24 cellular contexts compared by ENCODE assay signal in the genomic region with DNA sequence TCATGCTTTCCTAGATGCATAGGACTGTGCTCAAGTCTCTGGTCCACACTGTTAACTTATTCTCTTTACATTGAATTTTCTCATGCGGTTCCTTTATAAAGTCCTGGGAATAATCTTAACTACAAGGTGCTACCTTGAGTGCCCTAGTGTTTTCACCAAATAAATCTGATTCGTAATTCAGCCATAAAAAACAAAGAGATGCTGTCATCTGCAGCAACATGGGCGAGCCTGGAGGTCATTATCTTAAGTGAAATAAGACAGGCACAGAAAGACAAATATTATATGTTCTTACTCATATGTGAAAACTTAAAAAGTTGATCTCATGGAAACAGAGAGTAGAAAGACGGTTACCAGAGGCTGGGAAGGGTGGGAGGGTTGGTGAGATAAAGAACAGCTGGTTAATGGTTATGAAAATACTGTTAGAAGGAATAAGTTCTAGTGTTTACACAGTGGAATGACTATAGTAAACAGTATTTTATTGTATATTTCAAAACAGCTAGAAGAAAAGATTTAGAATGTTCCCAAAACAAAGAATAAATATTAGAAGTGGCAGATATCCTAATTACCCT. TPM values are rescaled to one million over a fixed set of nuclear protein-coding genes. Genes with fewer than 3 reads are reported as not detected.
DNase-seq lines count a peak whose midpoint lies in the region; ATAC-seq, FAIRE-seq and TF ChIP-seq lines count a peak whose summit lies in the region.
"Had no signal": no experiment of that assay in that cellular context is flagged by ENCODE, and none has a peak within 500 bp of the region (broad histone marks: within the 10 kb centered on the region; RNA-seq: fewer than 3 reads in every experiment).

No MANE protein-coding gene starts in this region.

- H2AFZ ChIP-seq in IMR-90 (replicated peaks; ENCODE audit: low read length, poor library complexity) (no peak overlapping the region), Karpas-422 (ENCODE audit: low read length) (no peak overlapping the region)
- H2AFZ ChIP-seq: PC-9 had no signal

- no peak overlapping the region for H4K5ac ChIP-seq in IMR-90 (ENCODE audit: low read depth, low read length)

- H2BK5ac ChIP-seq in IMR-90 (ENCODE audit: low read depth, low read length, poor library complexity, severe bottlenecking): peak overlapping the region; percentile 5

- H3K9me1 ChIP-seq in IMR-90 (ENCODE audit: insufficient read depth, low read length): no peaks in the 10 kb centered on the region

- ATAC-seq in A549 (no peak), IMR-90 (ENCODE audit: low read depth) (peak; percentile 97), mucosa of descending colon (peak; percentile 95), HG02759 (IDR thresholded peaks at IDR 0.05; ENCODE audit: unreplicated experiment) (no peak)
- ATAC-seq: HCT116, HepG2, K562, Right ventricle myocardium inferior, SK-N-SH treated with all-trans-retinoic acid at 6 μM for 48 hours had no signal

- H3K14ac ChIP-seq in IMR-90 (replicated peaks; ENCODE audit: low read depth, low read length): no peak overlapping the region

- TF ChIP-seq RAD21 in A549 (conservative IDR thresholded peaks at IDR 0.05 in 1 of 2, IDR thresholded peaks at IDR 0.05 in 1 of 2) (no peak), IMR-90 (IDR thresholded peaks at IDR 0.05; ENCODE audit: low read length) (no peak)

- intact Hi-C loops in IMR-90 (cut with micrococcal nuclease) (no loop called here), mucosa of descending colon (cut with DNase I, micrococcal nuclease) (no loop called here)

- H2BK20ac ChIP-seq in IMR-90 (ENCODE audit: low read depth, low read length): no peak overlapping the region

- H3K9me2 ChIP-seq in Karpas-422 (replicated peaks; ENCODE audit: insufficient read depth, low read length): no peaks in the 10 kb centered on the region

- no peak overlapping the region for H3K27ac ChIP-seq in A549
- peak overlapping the region; percentile 9; the same call in 1 of the 2 replicates for H3K27ac ChIP-seq in IMR-90 (ENCODE audit: insufficient read depth, low read length)
- no peak overlapping the region for H3K27ac ChIP-seq in Karpas-422 (ENCODE audit: low read length)
- H3K27ac ChIP-seq: PC-9, SJCRH30 had no signal

- H3K9me3 ChIP-seq in A549 (no peaks in the 10 kb centered on the region), IMR-90 (ENCODE audit: control insufficient read depth, insufficient read depth, low read length) (no peaks in the 10 kb centered on the region), mucosa of descending colon (no peaks in the 10 kb centered on the region), Karpas-422 (ENCODE audit: low read length) (no peaks in the 10 kb centered on the region)
- H3K9me3 ChIP-seq: BE2C, MG63, SJCRH30 had no signal

- no peak overlapping the region for H4K8ac ChIP-seq in IMR-90 (ENCODE audit: low read depth in 2 of 2, low read length in 2 of 2)

- FAIRE-seq in A549 (lab: Jason Lieb, UNC): no peak
- FAIRE-seq: HepG2, K562 had no signal

- in situ Hi-C loops in IMR-90 (cut with MboI; ENCODE audit: low sequenced_read_pairs): no loop called here

- no peak overlapping the region for H2AK5ac ChIP-seq in IMR-90 (ENCODE audit: low read depth, low read length)

- no TSS peak for BruUV-seq in IMR-90 (replicated peaks; lab: Mats Ljungman, UMichigan)

- TF ChIP-seq CTCF in A549 (IDR thresholded peaks at IDR 0.05) (no peak), IMR-90 (conservative IDR thresholded peaks at IDR 0.05; ENCODE audit: low read depth, low read length) (no peak), fibroblast of pulmonary artery (IDR thresholded peaks at IDR 0.05; ENCODE audit: low read length, missing control alignments) (no peak), mucosa of descending colon (IDR thresholded peaks at IDR 0.05) (no peak)

- H3K27me3 ChIP-seq in IMR-90 (ENCODE audit: control insufficient read depth, insufficient read depth, low read length) (no peaks in the 10 kb centered on the region), Karpas-422 (ENCODE audit: low read length) (no peaks in the 10 kb centered on the region)
- H3K27me3 ChIP-seq: BE2C, MG63, SJCRH30 had no signal

- TF ChIP-seq POLR2A in A549 (IDR thresholded peaks at IDR 0.05; ENCODE audit: low read length) (no peak), IMR-90 (IDR thresholded peaks at IDR 0.05; ENCODE audit: low read depth, low read length) (no peak)

- dilution Hi-C loops in IMR-90 (cut with HindIII; ENCODE audit: low sequenced_read_pairs, unreplicated experiment): no loop called here

- no peak for TF ChIP-seq EP300 in A549 (IDR thresholded peaks at IDR 0.05)

- DNase-seq in A549 (ENCODE audit: low read depth in 1 of 2, low spot score in 1 of 2) (peak in 1 of 2 experiments; percentile 11), IMR-90 (peak; percentile 77), fibroblast of pulmonary artery (ENCODE audit: low read depth) (peak; percentile 3), mucosa of descending colon (no peak), Karpas-422 (no peak), middle frontal gyrus (ENCODE audit: extremely low spot score, low spot score) (no peak)
- DNase-seq: BE2C; CD8-positive, alpha-beta memory T cell; MG63; NCI-H1105 treated with DMSO at 0.1 percent for 48 hours; NCI-H146; NCI-H2029; NCI-H446 treated with DMSO at 0.1 percent for 48 hours; NCI-H526; NCI-H82; NK-92 treated with Interleukin-12 subunit alpha and Interleukin-12 subunit beta, amount 100 ng/mL, for 24 hours; SJCRH30 had no signal

- H3K23ac ChIP-seq in IMR-90 (ENCODE audit: low read depth, low read length): no peak overlapping the region

- H3K79me1 ChIP-seq in IMR-90 (ENCODE audit: low read depth in 1 of 2, low read length in 2 of 2): peaks cover 6 to 8% of the 10 kb centered on the region in 2 experiments; a peak in 3 of 4 replicates

- H3K4me1 ChIP-seq in A549 (peaks cover 12% of the 10 kb centered on the region), IMR-90 (ENCODE audit: control insufficient read depth, insufficient read depth, low read length) (0 out of 2 replicates have a peak, but pooled peaks cover 3% of the 10 kb centered on the region), mucosa of descending colon (ENCODE audit: low read depth) (peaks cover 16% of the 10 kb centered on the region), Karpas-422 (ENCODE audit: low read length) (no peaks in the 10 kb centered on the region)
- H3K4me1 ChIP-seq: BE2C, SJCRH30 had no signal

- H4K20me1 ChIP-seq in IMR-90 (ENCODE audit: insufficient read depth, low read length) (no peaks in the 10 kb centered on the region), Karpas-422 (ENCODE audit: insufficient read depth, low read depth, low read length) (no peaks in the 10 kb centered on the region)

- H2BK120ac ChIP-seq in IMR-90 (ENCODE audit: low read depth, low read length): no peak overlapping the region

- H2AK9ac ChIP-seq in IMR-90 (replicated peaks; ENCODE audit: low read depth, low read length, poor library complexity): no peak overlapping the region

- H3K18ac ChIP-seq in IMR-90 (ENCODE audit: low read depth, low read length): peak overlapping the region; percentile 70

- peaks cover 45% of the 10 kb centered on the region for H3K79me2 ChIP-seq in Karpas-422 (ENCODE audit: low read length)

- H4K91ac ChIP-seq in IMR-90 (ENCODE audit: insufficient read depth, low read depth, low read length): no peak overlapping the region

- H2BK15ac ChIP-seq in IMR-90 (ENCODE audit: low read depth, low read length): no peak overlapping the region

- no peak overlapping the region for H3K56ac ChIP-seq in IMR-90 (ENCODE audit: extremely low read depth, insufficient read depth, low read length)

- CTCF ChIA-PET in A549 (lab: Yijun Ruan, JAX) (no interaction called here), IMR-90 (lab: Yijun Ruan, JAX) (no interaction called here)

- no peak overlapping the region for H3K4me3 ChIP-seq in A549
- H3K4me3 ChIP-seq in IMR-90 (ENCODE audit: insufficient read depth, low read depth, low read length): no peak overlapping the region
- no peak overlapping the region for H3K4me3 ChIP-seq in fibroblast of pulmonary artery (replicated peaks; ENCODE audit: low read depth, low read length)
- no peak overlapping the region for H3K4me3 ChIP-seq in mucosa of descending colon
- no peak overlapping the region for H3K4me3 ChIP-seq in Karpas-422 (ENCODE audit: low read length)
- H3K4me3 ChIP-seq: K562, MG63, PC-9, SJCRH30 had no signal

- H3K4ac ChIP-seq in IMR-90 (ENCODE audit: low read depth, low read length): no peak overlapping the region

- H3K9ac ChIP-seq in IMR-90 (ENCODE audit: low read depth, low read length): no peak overlapping the region
- no peak overlapping the region for H3K9ac ChIP-seq in Karpas-422 (ENCODE audit: low read length)

- H3K4me2 ChIP-seq in A549 (peak overlapping the region; percentile 29; the same call in 1 of the 3 replicates), IMR-90 (ENCODE audit: low read depth, low read length) (no peak overlapping the region), Karpas-422 (ENCODE audit: low read depth, low read length, poor library complexity, severe bottlenecking) (no peak overlapping the region)
- H3K4me2 ChIP-seq: PC-9 had no signal

- POLR2A ChIA-PET in A549 (lab: Yijun Ruan, JAX) (interaction anchor here (1.3 kb wide), 1 partner anchor 67 kb away, joined by 3 read pairs; the partner anchor contains the start of gene FKBP9), IMR-90 (lab: Charles Lee; ENCODE audit: unreplicated experiment) (interaction anchor here (0.5 kb wide), 1 partner anchor 74 kb away, joined by 6 read pairs; no protein-coding TSS in a partner anchor)

- H3K36me3 ChIP-seq in IMR-90 (ENCODE audit: control insufficient read depth, insufficient read depth, low read length) (no peaks in the 10 kb centered on the region), mucosa of descending colon (ENCODE audit: low read depth) (no peaks in the 10 kb centered on the region), Karpas-422 (ENCODE audit: insufficient read depth, low read length) (peaks cover 44% of the 10 kb centered on the region; the same call in 1 of the 2 replicates)

- 55% methylated on average over 4 of the region's 4 CpGs for WGBS in A549 (ENCODE audit: missing lambda C conversion rate)
- WGBS in IMR-90 (ENCODE audit: extremely low coverage in 2 of 2, insufficient read length in 1 of 2), 2 experiments: 80% methylated on average over 1 of the region's 4 CpGs; no CpG with 5 or more reads in 1 of the 2 experiments

TF ChIP-seq in IMR-90, 13 proteins besides CTCF, POLR2A, EP300 and RAD21 (continues in another document):
- no peak for TF ChIP-seq SMC3 (IDR thresholded peaks at IDR 0.05; ENCODE audit: low read depth, low read length)

RNA-seq across cellular contexts. Expression of gene NT5C3A, which starts 38.3 kb away (rescaled TPM):
- 37.0 and 59.6 TPM in 2 replicates for polyA plus RNA-seq in A549 (2011; rRNA removed)
- 10.5 and 12.7 TPM in 2 replicates for polyA plus RNA-seq in A549 (2012; cell fraction: cytosol; rRNA removed)
- 4.8 and 7.5 TPM in 2 replicates for polyA plus RNA-seq in A549 (2012; cell fraction: nucleus; rRNA removed)
- 37.0 to 38.2 TPM (median 37.7 TPM) in 3 replicates for polyA plus RNA-seq in A549 (2017; fragmentation: RNase III; extraction: RNeasy Plus Mini Kit Qiagen cat#74134 plus additional on column Dnase treatment)
- polyA minus RNA-seq in A549 (2011; rRNA and poly(A)+ RNA removed): 3.7 and 6.5 TPM in 2 replicates
- total RNA-seq in IMR-90 (2012; rRNA removed): 12.2 and 22.2 TPM in 2 replicates
- 8.9 and 11.3 TPM in 2 replicates for polyA plus RNA-seq in IMR-90 (2012; rRNA removed)
- polyA plus RNA-seq in IMR-90 (2012; cell fraction: cytosol; rRNA removed): 1.8 and 2.3 TPM in 2 replicates
- 1.1 and 5.8 TPM in 2 replicates for polyA plus RNA-seq in IMR-90 (2012; cell fraction: nucleus; rRNA removed; ENCODE audit: low replicate concordance)
- 100 to 1,000 TPM in 1 of 3 donors, 10 to 100 TPM in 2; 62.1 to 107 (median 93.8) TPM for total RNA-seq in mucosa of descending colon
- total RNA-seq in Karpas-422 (2014; rRNA removed; shearing (Covaris generic); ENCODE audit: low replicate concordance): 27.1 and 48.7 TPM in 2 replicates

Comparison
In these comparisons a context has a peak if more than half of its experiments do, and no peak if none do; other contexts are left out.
1. ATAC-seq: peak in IMR-90 (single experiment) and mucosa of descending colon (single experiment); none in A549 (0 of 2) and HG02759 (single experiment).
2. DNase-seq: peak in IMR-90 (single experiment) and fibroblast of pulmonary artery (single experiment); none in mucosa of descending colon (0 of 3), Karpas-422 (single experiment) and middle frontal gyrus (single experiment).